ENCODE assay signal across 10 cellular contexts in genomic region chr7:23347682-23348180, GRCh38. TPM values are rescaled to one million over a fixed set of nuclear protein-coding genes. Genes with fewer than 3 reads are reported as not detected.
DNase-seq lines count a peak whose midpoint lies in the region; ATAC-seq and TF ChIP-seq lines count a peak whose summit lies in the region.
"Had no signal": no experiment of that assay in that cellular context is flagged by ENCODE, and none has a peak within 500 bp of the region (broad histone marks: within the 10 kb centered on the region; RNA-seq: fewer than 3 reads in every experiment).

No MANE protein-coding gene starts in this region.

- ATAC-seq in HG03064 (IDR thresholded peaks at IDR 0.05; ENCODE audit: low read depth, unreplicated experiment) (peak; percentile 54), GM19452 (IDR thresholded peaks at IDR 0.05; ENCODE audit: unreplicated experiment) (no peak), HG03175 (IDR thresholded peaks at IDR 0.05; ENCODE audit: unreplicated experiment) (no peak)

- TF ChIP-seq CTCF in WI38 (IDR thresholded peaks at IDR 0.05; ENCODE audit: low read depth, low read length) (no peak), esophagus muscularis mucosa (IDR thresholded peaks at IDR 0.05) (no peak)

- TF ChIP-seq EP300 in esophagus muscularis mucosa (IDR thresholded peaks at IDR 0.05): no peak

- no peaks in the 10 kb centered on the region for H3K36me3 ChIP-seq in esophagus muscularis mucosa

- 81% methylated on average over 8 of the region's 8 CpGs for WGBS in esophagus muscularis mucosa

- intact Hi-C loops in esophagus muscularis mucosa (cut with DNase I): no loop called here

- no peaks in the 10 kb centered on the region for H3K27me3 ChIP-seq in esophagus muscularis mucosa

- DNase-seq in AG20443 (ENCODE audit: low spot score) (peak; percentile 81), kidney glomerular epithelial cell (lab: John Stamatoyannopoulos, UW) (peak; percentile 15), esophagus muscularis mucosa (ENCODE audit: extremely low spot score) (no peak), ecto neural progenitor cell (ENCODE audit: low spot score) (no peak)
- DNase-seq: amygdala, NCI-H1105 had no signal

- no peak overlapping the region for H3K27ac ChIP-seq in esophagus muscularis mucosa (replicated peaks in 1 of 4)

- no peak for TF ChIP-seq POLR2A in esophagus muscularis mucosa (IDR thresholded peaks at IDR 0.05; ENCODE audit: low read depth)

- no peaks in the 10 kb centered on the region for H3K4me1 ChIP-seq in esophagus muscularis mucosa

- H3K9me3 ChIP-seq in esophagus muscularis mucosa: no peaks in the 10 kb centered on the region

- H3K4me3 ChIP-seq in WI38 (ENCODE audit: low read depth, low read length): peak overlapping the region; percentile 59
- H3K4me3 ChIP-seq in esophagus muscularis mucosa: no peak overlapping the region

RNA-seq across cellular contexts. Expression of gene MALSU1, which starts 48.6 kb away (rescaled TPM):
- total RNA-seq in esophagus muscularis mucosa: 10 to 100 TPM; 39.0 to 74.2 (median 63.3) TPM

Comparison
In these comparisons a context has a peak if more than half of its experiments do, and no peak if none do; other contexts are left out.
1. DNase-seq: peak in AG20443 (single experiment) and kidney glomerular epithelial cell (single experiment); none in esophagus muscularis mucosa (single experiment) and ecto neural progenitor cell (single experiment).